14 cellular contexts compared by ENCODE assay signal in genomic region chr9:129328357-129329103, GRCh38.
DNase-seq lines count a peak whose midpoint lies in the region; ATAC-seq, FAIRE-seq and TF ChIP-seq lines count a peak whose summit lies in the region.
"Had no signal": no experiment of that assay in that cellular context is flagged by ENCODE, and none has a peak within 500 bp of the region (broad histone marks: within the 10 kb centered on the region; RNA-seq: fewer than 3 reads in every experiment).

No MANE protein-coding gene starts in this region.

- TF ChIP-seq POLR2A in GM12892 (IDR thresholded peaks at IDR 0.05; ENCODE audit: low read depth, low read length) (no peak), GM18505 (IDR thresholded peaks at IDR 0.05; ENCODE audit: borderline replicate concordance, extremely low read depth, insufficient read depth, insufficient read length) (no peak)

- TF ChIP-seq RAD21 in SK-N-SH (IDR thresholded peaks at IDR 0.05; ENCODE audit: low read length) = no peak

- H3K27me3 Mint-ChIP-seq in MCF 10A (ENCODE audit: insufficient read depth, unreplicated experiment) = no peaks in the 10 kb centered on the region
- H3K27me3 Mint-ChIP-seq in activated naive CD8-positive, alpha-beta T cell treated with anti-CD3 and anti-CD28 coated beads, Interleukin-2, amount 10 ng/mL, durations not matched to agents 7 days and 5 days = no peaks in the 10 kb centered on the region
- H3K27me3 Mint-ChIP-seq: activated naive CD8-positive, alpha-beta T cell had no signal

- H3K9me3 ChIP-seq in mammary epithelial cell (replicated peaks; ENCODE audit: insufficient read depth, low read length) = peaks cover 9% of the 10 kb centered on the region
- H3K9me3 ChIP-seq in muscle layer of duodenum (ENCODE audit: control insufficient read depth in 1 of 2, low read length in 2 of 2) = peaks cover 0 to 9% of the 10 kb centered on the region in 2 donors
- H3K9me3 ChIP-seq in thoracic aorta = peaks cover 6% of the 10 kb centered on the region
- H3K9me3 ChIP-seq in SK-N-SH = no peaks in the 10 kb centered on the region
- H3K9me3 ChIP-seq: colonic mucosa had no signal

- no peak for TF ChIP-seq CTCF in MCF 10A (IDR thresholded peaks at IDR 0.05; ENCODE audit: unreplicated experiment)
- TF ChIP-seq CTCF in mammary epithelial cell (conservative IDR thresholded peaks at IDR 0.05 in 1 of 2, IDR thresholded peaks at IDR 0.05 in 1 of 2; ENCODE audit: extremely low read depth in 1 of 2, insufficient read depth in 1 of 2, low read depth in 1 of 2, low read length in 2 of 2) = no peak
- no peak for TF ChIP-seq CTCF in thoracic aorta (IDR thresholded peaks at IDR 0.05)
- TF ChIP-seq CTCF in SK-N-SH (IDR thresholded peaks at IDR 0.05) = no peak

- H3K4me3 Mint-ChIP-seq in MCF 10A (ENCODE audit: unreplicated experiment) = no peak overlapping the region
- no peak overlapping the region for H3K4me3 Mint-ChIP-seq in activated naive CD8-positive, alpha-beta T cell treated with anti-CD3 and anti-CD28 coated beads, Interleukin-2, amount 10 ng/mL, durations not matched to agents 7 days and 5 days
- H3K4me3 Mint-ChIP-seq: activated naive CD8-positive, alpha-beta T cell had no signal

- peaks cover 2% of the 10 kb centered on the region for H3K4me1 Mint-ChIP-seq in MCF 10A (ENCODE audit: insufficient read depth, unreplicated experiment)
- peaks cover 8% of the 10 kb centered on the region for H3K4me1 Mint-ChIP-seq in activated naive CD8-positive, alpha-beta T cell treated with anti-CD3 and anti-CD28 coated beads, Interleukin-2, amount 10 ng/mL, durations not matched to agents 7 days and 5 days

- no TSS peak for BruUV-seq in MCF 10A (replicated peaks; lab: Mats Ljungman, UMichigan)
- BruUV-seq in mammary epithelial cell (replicated peaks; lab: Mats Ljungman, UMichigan) = no TSS peak

- intact Hi-C loops in MCF 10A (cut with micrococcal nuclease) (no loop called here), mammary epithelial cell (cut with micrococcal nuclease) (no loop called here)

- peak overlapping the region; percentile 31 for H3K27ac Mint-ChIP-seq in MCF 10A (ENCODE audit: low read depth, unreplicated experiment)
- peak overlapping the region; percentile 28 for H3K27ac Mint-ChIP-seq in activated naive CD8-positive, alpha-beta T cell treated with anti-CD3 and anti-CD28 coated beads, Interleukin-2, amount 10 ng/mL, durations not matched to agents 7 days and 5 days
- H3K27ac Mint-ChIP-seq: activated naive CD8-positive, alpha-beta T cell had no signal

- H3K9ac ChIP-seq in mammary epithelial cell (ENCODE audit: insufficient read depth, low read length) (no peak overlapping the region), SK-N-SH (no peak overlapping the region)

- no peaks in the 10 kb centered on the region for H4K20me1 ChIP-seq in mammary epithelial cell (ENCODE audit: insufficient read depth, low read length)
- no peaks in the 10 kb centered on the region for H4K20me1 ChIP-seq in SK-N-SH (ENCODE audit: insufficient read depth)

- peaks cover 7% of the 10 kb centered on the region for H3K9me3 Mint-ChIP-seq in MCF 10A (ENCODE audit: unreplicated experiment)
- H3K9me3 Mint-ChIP-seq in activated naive CD8-positive, alpha-beta T cell treated with anti-CD3 and anti-CD28 coated beads, Interleukin-2, amount 10 ng/mL, durations not matched to agents 7 days and 5 days = peaks cover 11% of the 10 kb centered on the region

- H3K27ac ChIP-seq in mammary epithelial cell (ENCODE audit: insufficient read depth, low read depth, low read length) (no peak overlapping the region), muscle layer of duodenum (ENCODE audit: low read length) (peak overlapping the region; percentile 11), thoracic aorta (peak overlapping the region; percentile 51 to 59), SK-N-SH (ENCODE audit: low read depth in 2 of 2, low read length in 1 of 2) (no peak overlapping the region)
- H3K27ac ChIP-seq: colonic mucosa had no signal

- H3K4me3 ChIP-seq in mammary epithelial cell (replicated peaks in 1 of 3; ENCODE audit: insufficient read depth in 1 of 3, low read depth in 2 of 3, low read length in 3 of 3) (no peak overlapping the region), muscle layer of duodenum (ENCODE audit: low read depth in 1 of 2, low read length in 2 of 2) (no peak overlapping the region), thoracic aorta (no peak overlapping the region), SK-N-SH (ENCODE audit: low read depth in 2 of 2, low read length in 1 of 2) (no peak overlapping the region)
- H3K4me3 ChIP-seq: colonic mucosa had no signal

- H3K4me2 ChIP-seq in mammary epithelial cell (ENCODE audit: insufficient read depth, low read depth, low read length) (no peak overlapping the region), SK-N-SH (no peak overlapping the region)

- FAIRE-seq in GM12892 (lab: Jason Lieb, UNC) = no peak
- FAIRE-seq: small intestine had no signal

- H2AFZ ChIP-seq in mammary epithelial cell (ENCODE audit: low read depth, low read length) = no peak overlapping the region
- no peak overlapping the region for H2AFZ ChIP-seq in SK-N-SH (ENCODE audit: low read depth)

- H3K27me3 ChIP-seq in mammary epithelial cell (ENCODE audit: insufficient read depth, low read length) (no peaks in the 10 kb centered on the region), muscle layer of duodenum (ENCODE audit: low read depth, low read length) (no peaks in the 10 kb centered on the region), thoracic aorta (replicated peaks; ENCODE audit: insufficient read depth) (no peaks in the 10 kb centered on the region), SK-N-SH (ENCODE audit: insufficient read depth) (no peaks in the 10 kb centered on the region)
- H3K27me3 ChIP-seq: colonic mucosa had no signal

- TF ChIP-seq EP300 in SK-N-SH (IDR thresholded peaks at IDR 0.05; ENCODE audit: borderline replicate concordance in 1 of 2, low read depth in 1 of 2, low read length in 1 of 2) = no peak

- POLR2A ChIA-PET in MCF 10A (lab: Yijun Ruan, JAX) (interaction anchor here (7.7 kb wide), 1 partner anchor 153 kb away, joined by 206 read pairs; the partner anchor contains the start of gene IER5L), SK-N-SH (lab: Yijun Ruan, JAX) (no interaction called here)
- POLR2A ChIA-PET in activated naive CD8-positive, alpha-beta T cell treated with anti-CD3 and anti-CD28 coated beads, Interleukin-2, amount 10 ng/mL, durations not matched to agents 7 days and 5 days (lab: Charles Lee) = no interaction called here

- H3K79me2 ChIP-seq in mammary epithelial cell (ENCODE audit: insufficient read depth, low read length) (peaks cover 6% of the 10 kb centered on the region), SK-N-SH (ENCODE audit: insufficient read depth) (no peaks in the 10 kb centered on the region)

- CTCF ChIA-PET in MCF 10A (lab: Yijun Ruan, JAX) = no interaction called here
- CTCF ChIA-PET in mammary epithelial cell (lab: Charles Lee; ENCODE audit: low non-redundant PET) = no interaction called here
- CTCF ChIA-PET in SK-N-SH (lab: Yijun Ruan, JAX) = no interaction called here

- no peaks in the 10 kb centered on the region for H3K36me3 Mint-ChIP-seq in MCF 10A (ENCODE audit: insufficient read depth, unreplicated experiment)
- no peaks in the 10 kb centered on the region for H3K36me3 Mint-ChIP-seq in activated naive CD8-positive, alpha-beta T cell treated with anti-CD3 and anti-CD28 coated beads, Interleukin-2, amount 10 ng/mL, durations not matched to agents 7 days and 5 days
- H3K36me3 Mint-ChIP-seq: activated naive CD8-positive, alpha-beta T cell had no signal

- 49% methylated on average over 13 of the region's 15 CpGs for WGBS in mammary epithelial cell (ENCODE audit: low coverage, missing lambda C conversion rate)
- 85% methylated on average over 8 of the region's 15 CpGs for WGBS in SK-N-SH (ENCODE audit: low lambda C conversion rate)

- in situ Hi-C loops in mammary epithelial cell (cut with MboI; ENCODE audit: low sequenced_read_pairs in 2 of 2) = loop anchor here in 1 of 2 donors (25.0 kb wide), 1 partner anchor 284 kb away; the partner anchor contains the start of gene C9orf50

- H3F3A ChIP-seq in SK-N-SH (replicated peaks; ENCODE audit: insufficient read depth) = peaks cover 24% of the 10 kb centered on the region

- peaks cover 13% of the 10 kb centered on the region for H3K4me1 ChIP-seq in mammary epithelial cell (ENCODE audit: insufficient read depth, low read length)
- H3K4me1 ChIP-seq in muscle layer of duodenum (ENCODE audit: control insufficient read depth in 1 of 2, insufficient read depth in 2 of 2, low read length in 2 of 2) = peaks cover 0 to 6% of the 10 kb centered on the region in 2 donors
- H3K4me1 ChIP-seq in thoracic aorta (ENCODE audit: control insufficient read depth in 1 of 2, low read depth in 2 of 2) = peaks cover 10 to 35% of the 10 kb centered on the region in 2 donors
- H3K4me1 ChIP-seq in SK-N-SH (ENCODE audit: control insufficient read depth in 1 of 2, insufficient read depth in 2 of 2, low read depth in 1 of 2, low read length in 1 of 2) = peaks cover 0 to 4% of the 10 kb centered on the region in 2 experiments; a peak in 1 of 4 replicates

- peak; percentile 35 for ATAC-seq in activated naive CD8-positive, alpha-beta T cell treated with anti-CD3 and anti-CD28 coated beads, Interleukin-2, amount 10 ng/mL, durations not matched to agents 7 days and 5 days (ENCODE audit: low read depth)
- ATAC-seq in thoracic aorta (ENCODE audit: insufficient number of reproducible peaks, low FRiP score, low read depth) = no peak
- no peak for ATAC-seq in GM18505 (IDR thresholded peaks at IDR 0.05; ENCODE audit: unreplicated experiment)

- no peaks in the 10 kb centered on the region for H3K9me2 ChIP-seq in SK-N-SH

- DNase-seq in MCF 10A (ENCODE audit: unreplicated experiment) (no peak), mammary epithelial cell (no peak), thoracic aorta (ENCODE audit: low spot score) (no peak), SK-N-SH (no peak), GM12892 (ENCODE audit: insufficient read length) (no peak)
- DNase-seq in activated naive CD8-positive, alpha-beta T cell treated with anti-CD3 and anti-CD28 coated beads, Interleukin-2, amount 10 ng/mL, durations not matched to agents 7 days and 5 days = no peak
- DNase-seq: colonic mucosa, DMS79 treated with DMSO at 0.1 percent for 48 hours, NCI-H1417, SHP77 treated with DMSO at 0.1 percent for 48 hours, small intestine had no signal

- H3K36me3 ChIP-seq in mammary epithelial cell (ENCODE audit: insufficient read depth, low read length) (no peaks in the 10 kb centered on the region), muscle layer of duodenum (ENCODE audit: control insufficient read depth in 1 of 2, insufficient read depth in 2 of 2, low read length in 2 of 2) (no peaks in the 10 kb centered on the region), thoracic aorta (no peaks in the 10 kb centered on the region), SK-N-SH (replicated peaks in 1 of 2; ENCODE audit: control insufficient read depth in 1 of 2, insufficient read depth in 2 of 2, low read length in 1 of 2) (no peaks in the 10 kb centered on the region)
- H3K36me3 ChIP-seq: colonic mucosa had no signal

- dilution Hi-C loops in mammary epithelial cell (cut with HindIII; ENCODE audit: low sequenced_read_pairs) = loop anchor here (25.0 kb wide), 1 partner anchor 284 kb away; the partner anchor contains the start of gene C9orf50

TF ChIP-seq in SK-N-SH, 30 proteins besides CTCF, POLR2A, EP300 and RAD21 (continues in another document):
- TF ChIP-seq SIN3A (IDR thresholded peaks at IDR 0.05; ENCODE audit: borderline replicate concordance, low read depth, low read length) = no peak
- no peak for TF ChIP-seq CHD2 (IDR thresholded peaks at IDR 0.05; ENCODE audit: low read length, partially characterized antibody)
- no peak for TF ChIP-seq SMC3 (IDR thresholded peaks at IDR 0.05; ENCODE audit: low read depth, low read length)

Comparison
In these comparisons a context has a peak if more than half of its experiments do, and no peak if none do; other contexts are left out.
1. H3K27ac ChIP-seq: peak in muscle layer of duodenum (single experiment) and thoracic aorta (2 of 2); none in mammary epithelial cell (single experiment) and SK-N-SH (0 of 2).